8 cellular contexts compared by ENCODE assay signal in the genomic region with DNA sequence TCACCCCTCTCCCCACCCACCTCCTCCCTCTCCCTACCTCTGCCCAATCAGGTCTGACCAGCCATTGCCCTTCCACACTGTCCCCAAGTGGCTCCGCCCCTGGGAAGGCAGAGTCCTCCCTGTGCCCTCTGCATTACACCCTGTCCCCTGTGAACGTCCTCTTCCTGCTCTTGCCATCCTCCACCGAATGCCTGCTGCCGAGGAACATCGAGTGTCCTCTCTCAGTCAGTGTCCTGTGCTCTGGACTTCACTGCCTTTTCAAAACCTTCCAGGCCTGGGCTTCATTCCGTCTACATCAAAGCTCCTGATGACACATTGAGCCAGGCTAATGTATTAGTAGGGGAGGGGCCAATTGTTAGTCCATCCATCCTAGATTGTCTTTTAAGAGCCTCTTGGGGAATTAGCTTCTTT. TPM values are rescaled to one million over a fixed set of nuclear protein-coding genes. Genes with fewer than 3 reads are reported as not detected.
DNase-seq lines count a peak whose midpoint lies in the region; ATAC-seq and TF ChIP-seq lines count a peak whose summit lies in the region.

No MANE protein-coding gene starts in this region.

- WGBS in adrenal gland, 4 donors: 14 to 25% (median 21%) methylated on average over 6 of the region's 6 CpGs
- WGBS in testis, 2 donors: 44 to 54% methylated on average over 6 of the region's 6 CpGs

- H3K36me3 ChIP-seq in adrenal gland (replicated peaks in 1 of 2): no peaks in the 10 kb centered on the region
- no peaks in the 10 kb centered on the region for H3K36me3 ChIP-seq in testis (ENCODE audit: low read depth, missing control alignments)

- peak; percentile 30 for DNase-seq in DMS114 treated with DMSO at 0.1 percent for 48 hours (lab: John Stamatoyannopoulos, UW; ENCODE audit: unreplicated experiment)
- peak; percentile 80 for DNase-seq in NCI-H146 (lab: John Stamatoyannopoulos, UW)
- peak; percentile 44 to 79 (median 77) for DNase-seq in adrenal gland
- no peak for DNase-seq in mesothelial cell of epicardium (ENCODE audit: low spot score in 2 of 2, unreplicated experiment in 2 of 2)
- DNase-seq in testis: no peak
- no peak for DNase-seq in T-helper 2 cell treated with Interferon-gamma antibody and Interleukin-4, amounts not matched to agents 5 μg/mL and 100 μg/mL, for 36 hours (ENCODE audit: low spot score)

- no peaks in the 10 kb centered on the region for H3K36me3 Mint-ChIP-seq in mesothelial cell of epicardium
- H3K36me3 Mint-ChIP-seq in T-helper 2 cell treated with Interferon-gamma antibody and Interleukin-4, amounts not matched to agents 5 μg/mL and 100 μg/mL, for 36 hours (ENCODE audit: low read depth): no peaks in the 10 kb centered on the region

- H3K27me3 Mint-ChIP-seq in mesothelial cell of epicardium (ENCODE audit: low read depth): peaks cover 8% of the 10 kb centered on the region
- peaks cover 34% of the 10 kb centered on the region for H3K27me3 Mint-ChIP-seq in T-helper 2 cell treated with Interferon-gamma antibody and Interleukin-4, amounts not matched to agents 5 μg/mL and 100 μg/mL, for 36 hours (ENCODE audit: low read depth)

- TF ChIP-seq CTCF in adrenal gland (IDR thresholded peaks at IDR 0.05) (no peak), mesothelial cell of epicardium (IDR thresholded peaks at IDR 0.05; ENCODE audit: unreplicated experiment) (no peak), testis (IDR thresholded peaks at IDR 0.05) (no peak)

- H3K9me3 Mint-ChIP-seq in mesothelial cell of epicardium: no peaks in the 10 kb centered on the region
- no peaks in the 10 kb centered on the region for H3K9me3 Mint-ChIP-seq in T-helper 2 cell treated with Interferon-gamma antibody and Interleukin-4, amounts not matched to agents 5 μg/mL and 100 μg/mL, for 36 hours

- H3K4me1 ChIP-seq in adrenal gland (replicated peaks in 1 of 2) (peaks cover 7 to 21% of the 10 kb centered on the region in 2 donors), testis (peaks cover 4% of the 10 kb centered on the region)

- H3K9me3 ChIP-seq in adrenal gland (replicated peaks in 1 of 3) (no peaks in the 10 kb centered on the region), testis (no peaks in the 10 kb centered on the region)

- H3K4me3 Mint-ChIP-seq in mesothelial cell of epicardium: peak overlapping the region; percentile 5
- no peak overlapping the region for H3K4me3 Mint-ChIP-seq in T-helper 2 cell treated with Interferon-gamma antibody and Interleukin-4, amounts not matched to agents 5 μg/mL and 100 μg/mL, for 36 hours

- peak overlapping the region; percentile 43 for H3K27ac Mint-ChIP-seq in mesothelial cell of epicardium
- H3K27ac Mint-ChIP-seq in T-helper 2 cell treated with Interferon-gamma antibody and Interleukin-4, amounts not matched to agents 5 μg/mL and 100 μg/mL, for 36 hours: no peak overlapping the region

- H3K4me1 Mint-ChIP-seq in mesothelial cell of epicardium: peaks cover 14% of the 10 kb centered on the region
- no peaks in the 10 kb centered on the region for H3K4me1 Mint-ChIP-seq in T-helper 2 cell treated with Interferon-gamma antibody and Interleukin-4, amounts not matched to agents 5 μg/mL and 100 μg/mL, for 36 hours (ENCODE audit: low read depth)

- H3K4me3 ChIP-seq in adrenal gland: no peak overlapping the region
- no peak overlapping the region for H3K4me3 ChIP-seq in testis

- intact Hi-C loops in adrenal gland (cut with DNase I): loop anchor here (10.0 kb wide), 1 partner anchor 132 kb away; no protein-coding TSS in a partner anchor
- intact Hi-C loops in testis (cut with DNase I; ENCODE audit: low total_unique reads): no loop called here

- peak overlapping the region in 1 of 5 donors; percentile 42 for H3K27ac ChIP-seq in adrenal gland
- H3K27ac ChIP-seq in testis: no peak overlapping the region

- TF ChIP-seq POLR2A in adrenal gland (IDR thresholded peaks at IDR 0.05) (no peak), testis (IDR thresholded peaks at IDR 0.05) (no peak)

- H3K27me3 ChIP-seq in adrenal gland (no peaks in the 10 kb centered on the region), testis (no peaks in the 10 kb centered on the region)

- ATAC-seq in GM18867 (IDR thresholded peaks at IDR 0.05; ENCODE audit: unreplicated experiment) (no peak), GM19351 (IDR thresholded peaks at IDR 0.05; ENCODE audit: unreplicated experiment) (no peak)

RNA-seq across cellular contexts. Expression of a gene that starts 3.3 kb away (rescaled TPM):
- total RNA-seq in adrenal gland (1 to 10 TPM in 3 of 8 donors, under 1 TPM in 4, not detected in 1; 0.19 to 2.9 (median 0.68) TPM), mesothelial cell of epicardium (3.3 to 4.5 TPM (median 3.6 TPM) in 3 replicates), testis (1 to 10 TPM; 2.5 to 3.1 TPM)
- polyA plus RNA-seq in adrenal gland (1 to 10 TPM in 1 of 3 donors, under 1 TPM in 2; 0.68 to 1.0 (median 0.77) TPM), testis (ENCODE audit: insufficient read depth, low read depth, low replicate concordance) (2.1 TPM)

RNA-seq across cellular contexts. Expression of a gene that starts 36.7 kb away (rescaled TPM):
- total RNA-seq in adrenal gland: 1,000 to 10,000 TPM; 1,048 to 3,093 (median 1,795) TPM
- 1,000 to 10,000 TPM in 2 of 3 donors, 100 to 1,000 TPM in 1; 937 to 2,565 (median 2,238) TPM for polyA plus RNA-seq in adrenal gland
- total RNA-seq in mesothelial cell of epicardium: 1,317 to 1,425 TPM (median 1,369 TPM) in 3 replicates
- 1,000 to 10,000 TPM in 1 of 2 donors, 100 to 1,000 TPM in 1; 926 to 1,691 TPM for total RNA-seq in testis
- 1,309 TPM for polyA plus RNA-seq in testis (ENCODE audit: insufficient read depth, low read depth, low replicate concordance)

Comparison
In these comparisons a context has a peak if more than half of its experiments do, and no peak if none do; other contexts are left out.
1. DNase-seq: peak in DMS114 treated with DMSO at 0.1 percent for 48 hours (single experiment), NCI-H146 (single experiment) and adrenal gland (7 of 7); none in mesothelial cell of epicardium (0 of 2), testis (single experiment) and T-helper 2 cell treated with Interferon-gamma antibody and Interleukin-4, amounts not matched to agents 5 μg/mL and 100 μg/mL, for 36 hours (single experiment).